ENCODE assay signal across 9 cellular contexts in the genomic region with DNA sequence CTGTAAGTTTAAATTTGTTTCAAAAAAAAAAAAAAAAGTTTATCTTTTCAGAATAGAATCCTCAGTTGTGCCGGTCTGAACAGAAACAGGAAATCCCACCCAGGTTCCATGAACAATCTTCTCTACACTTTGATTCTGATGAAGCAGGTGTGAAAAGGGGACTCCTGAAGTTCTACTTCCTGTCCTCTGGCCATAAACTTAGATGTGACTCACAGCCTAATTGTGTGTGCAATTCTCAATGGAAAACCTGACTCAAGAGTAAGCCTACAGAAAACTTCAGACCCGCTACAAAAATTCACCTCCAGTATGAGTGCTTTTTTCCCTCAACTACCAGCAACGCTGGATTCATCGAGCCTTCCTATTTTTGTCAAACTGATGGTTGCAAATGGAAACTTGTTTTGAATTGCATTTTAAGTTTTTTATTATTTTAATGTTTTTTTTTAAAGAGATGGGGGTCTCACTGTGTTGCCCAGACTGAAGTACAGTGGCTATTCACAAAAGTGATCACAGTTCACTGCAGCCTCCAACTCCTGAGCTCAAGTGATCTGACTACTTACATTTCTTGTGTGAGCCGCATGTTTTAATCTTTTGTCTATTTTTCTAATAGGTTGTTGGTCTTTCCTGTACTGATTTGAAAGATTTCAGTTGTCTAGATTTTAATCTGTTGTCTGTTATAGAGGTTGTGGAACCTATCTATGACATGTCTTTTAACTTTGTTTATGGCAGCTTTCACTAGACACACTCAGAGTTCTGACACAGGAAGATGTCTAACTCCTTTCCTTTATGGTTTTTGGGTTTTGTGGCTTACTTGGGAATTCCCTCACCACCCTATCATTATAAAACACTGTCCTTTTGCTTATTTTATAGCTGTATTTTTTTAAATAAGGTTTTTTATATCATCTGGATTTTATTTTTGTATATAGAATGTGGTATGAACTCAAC. TPM values are rescaled to one million over a fixed set of nuclear protein-coding genes. Genes with fewer than 3 reads are reported as not detected.
DNase-seq lines count a peak whose midpoint lies in the region; ATAC-seq and TF ChIP-seq lines count a peak whose summit lies in the region.
"Had no signal": no experiment of that assay in that cellular context is flagged by ENCODE, and none has a peak within 500 bp of the region (broad histone marks: within the 10 kb centered on the region; RNA-seq: fewer than 3 reads in every experiment).

No MANE protein-coding gene starts in this region.

- no peaks in the 10 kb centered on the region for H3K9me3 Mint-ChIP-seq in activated T-helper 2 cell treated with anti-CD3 and anti-CD28 coated beads, Interferon-gamma antibody, Interleukin-2, Interleukin-4, amounts not matched to agents 10 μg/mL and 5 μg/mL and 100 μg/mL, durations not matched to agents 14 hours and 24 hours and 36 hours

- peak; percentile 61 for ATAC-seq in GM18502 (IDR thresholded peaks at IDR 0.05; ENCODE audit: poor library complexity, unreplicated experiment)
- no peak for ATAC-seq in GM18519 (IDR thresholded peaks at IDR 0.05; ENCODE audit: low FRiP score, unreplicated experiment)

- peaks cover 25% of the 10 kb centered on the region for H3K4me1 Mint-ChIP-seq in activated T-helper 2 cell treated with anti-CD3 and anti-CD28 coated beads, Interferon-gamma antibody, Interleukin-2, Interleukin-4, amounts not matched to agents 10 μg/mL and 5 μg/mL and 100 μg/mL, durations not matched to agents 14 hours and 24 hours and 36 hours (ENCODE audit: low read depth)

- peak overlapping the region; percentile 44 for H3K4me3 Mint-ChIP-seq in activated T-helper 2 cell treated with anti-CD3 and anti-CD28 coated beads, Interferon-gamma antibody, Interleukin-2, Interleukin-4, amounts not matched to agents 10 μg/mL and 5 μg/mL and 100 μg/mL, durations not matched to agents 14 hours and 24 hours and 36 hours (ENCODE audit: low read depth)

- peak; percentile 64 for DNase-seq in HT1080 (ENCODE audit: low read depth)
- DNase-seq in activated T-helper 2 cell treated with anti-CD3 and anti-CD28 coated beads, Interferon-gamma antibody, Interleukin-2, Interleukin-4, amounts not matched to agents 10 μg/mL and 5 μg/mL and 100 μg/mL, durations not matched to agents 14 hours and 24 hours and 36 hours (ENCODE audit: low spot score): peak; percentile 22
- peak; percentile 60 to 64 for DNase-seq in lung microvascular endothelial cell (ENCODE audit: low read depth in 2 of 2)
- DNase-seq in osteoblast (ENCODE audit: insufficient read length, low spot score, missing footprints): no peak
- DNase-seq in thyroid gland: no peak
- DNase-seq in vagina (ENCODE audit: extremely low spot score in 2 of 2): no peak

- H3K4me1 ChIP-seq in osteoblast (ENCODE audit: insufficient read depth, low read length): no peaks in the 10 kb centered on the region
- H3K4me1 ChIP-seq in thyroid gland: no peaks in the 10 kb centered on the region
- no peaks in the 10 kb centered on the region for H3K4me1 ChIP-seq in vagina
- H3K4me1 ChIP-seq: esophagus muscularis mucosa had no signal

- H3K27ac ChIP-seq in osteoblast (ENCODE audit: low read depth, low read length) (no peak overlapping the region), thyroid gland (no peak overlapping the region), vagina (no peak overlapping the region)
- H3K27ac ChIP-seq: esophagus muscularis mucosa had no signal

- H3K27me3 ChIP-seq in osteoblast (ENCODE audit: insufficient read depth, low read length) (no peaks in the 10 kb centered on the region), thyroid gland (no peaks in the 10 kb centered on the region), vagina (no peaks in the 10 kb centered on the region)
- H3K27me3 ChIP-seq: esophagus muscularis mucosa had no signal

- H3K36me3 ChIP-seq in osteoblast (ENCODE audit: insufficient read depth, low read length): peaks cover 25% of the 10 kb centered on the region
- H3K36me3 ChIP-seq in thyroid gland: peaks cover 16 to 17% of the 10 kb centered on the region in 2 donors
- peaks cover 3 to 46% of the 10 kb centered on the region in 2 donors for H3K36me3 ChIP-seq in vagina

- H4K20me1 ChIP-seq in osteoblast (ENCODE audit: insufficient read depth, low read length): no peaks in the 10 kb centered on the region

- no peaks in the 10 kb centered on the region for H3K27me3 Mint-ChIP-seq in activated T-helper 2 cell treated with anti-CD3 and anti-CD28 coated beads, Interferon-gamma antibody, Interleukin-2, Interleukin-4, amounts not matched to agents 10 μg/mL and 5 μg/mL and 100 μg/mL, durations not matched to agents 14 hours and 24 hours and 36 hours (ENCODE audit: low read depth)

- H3K27ac Mint-ChIP-seq in activated T-helper 2 cell treated with anti-CD3 and anti-CD28 coated beads, Interferon-gamma antibody, Interleukin-2, Interleukin-4, amounts not matched to agents 10 μg/mL and 5 μg/mL and 100 μg/mL, durations not matched to agents 14 hours and 24 hours and 36 hours: peak overlapping the region; percentile 95

- H3K4me3 ChIP-seq in osteoblast (ENCODE audit: insufficient read depth, low read length) (no peak overlapping the region), thyroid gland (replicated peaks in 1 of 3) (no peak overlapping the region), vagina (no peak overlapping the region)
- H3K4me3 ChIP-seq: esophagus muscularis mucosa had no signal

- no peak for TF ChIP-seq POLR2A in thyroid gland (IDR thresholded peaks at IDR 0.05)
- no peak for TF ChIP-seq POLR2A in vagina (IDR thresholded peaks at IDR 0.05)

- 79 to 85% methylated on average over 5 of the region's 5 CpGs for WGBS in thyroid gland, 2 donors

- TF ChIP-seq CTCF in osteoblast (IDR thresholded peaks at IDR 0.05; ENCODE audit: extremely low read depth, low read depth, low read length) (no peak), thyroid gland (IDR thresholded peaks at IDR 0.05) (no peak), vagina (IDR thresholded peaks at IDR 0.05) (no peak)

- no peak overlapping the region for H2AFZ ChIP-seq in osteoblast (ENCODE audit: low read length)

- no peaks in the 10 kb centered on the region for H3K79me2 ChIP-seq in osteoblast (ENCODE audit: insufficient read depth, low read length)

- H3K9me3 ChIP-seq in osteoblast (ENCODE audit: low read depth, low read length) (no peaks in the 10 kb centered on the region), thyroid gland (no peaks in the 10 kb centered on the region), vagina (no peaks in the 10 kb centered on the region)
- H3K9me3 ChIP-seq: esophagus muscularis mucosa had no signal

- peaks cover 50% of the 10 kb centered on the region for H3K36me3 Mint-ChIP-seq in activated T-helper 2 cell treated with anti-CD3 and anti-CD28 coated beads, Interferon-gamma antibody, Interleukin-2, Interleukin-4, amounts not matched to agents 10 μg/mL and 5 μg/mL and 100 μg/mL, durations not matched to agents 14 hours and 24 hours and 36 hours (ENCODE audit: low read depth)

- H3K4me2 ChIP-seq in osteoblast (ENCODE audit: insufficient read depth, low read length): no peak overlapping the region

- intact Hi-C loops in activated T-helper 2 cell treated with anti-CD3 and anti-CD28 coated beads, Interferon-gamma antibody, Interleukin-2, Interleukin-4, amounts not matched to agents 10 μg/mL and 5 μg/mL and 100 μg/mL, durations not matched to agents 14 hours and 24 hours and 36 hours (cut with micrococcal nuclease): loop anchor here (1.0 to 5.0 kb wide), 7 partner anchors 12 to 162 kb away; a partner anchor contains a TSS
- intact Hi-C loops in thyroid gland (cut with DNase I): no loop called here
- intact Hi-C loops in vagina (cut with DNase I): no loop called here

RNA-seq across cellular contexts. Expression of a gene that starts 37.6 kb away (rescaled TPM):
- 8.0 and 9.5 TPM in 2 replicates for total RNA-seq in HT1080 (2014; rRNA removed; shearing (Covaris generic))
- 4.8 and 6.9 TPM in 2 replicates for polyA plus RNA-seq in HT1080 (2015; cell fraction: cytosol; rRNA removed)
- polyA plus RNA-seq in HT1080 (2015; cell fraction: nucleus; rRNA removed): 14.2 and 14.3 TPM in 2 replicates
- 4.3 and 4.6 TPM in 2 replicates for total RNA-seq in activated T-helper 2 cell treated with anti-CD3 and anti-CD28 coated beads, Interferon-gamma antibody, Interleukin-2, Interleukin-4, amounts not matched to agents 10 μg/mL and 5 μg/mL and 100 μg/mL, durations not matched to agents 14 hours and 24 hours and 36 hours
- 10.5 and 13.1 TPM in 2 replicates for total RNA-seq in lung microvascular endothelial cell
- 21.7 and 24.5 TPM in 2 replicates for total RNA-seq in osteoblast
- 10 to 100 TPM; 13.3 to 22.2 (median 19.1) TPM for total RNA-seq in thyroid gland
- total RNA-seq in vagina: 11.5 TPM

Comparison
In these comparisons a context has a peak if more than half of its experiments do, and no peak if none do; other contexts are left out.
1. DNase-seq: peak in HT1080 (single experiment), activated T-helper 2 cell treated with anti-CD3 and anti-CD28 coated beads, Interferon-gamma antibody, Interleukin-2, Interleukin-4, amounts not matched to agents 10 μg/mL and 5 μg/mL and 100 μg/mL, durations not matched to agents 14 hours and 24 hours and 36 hours (single experiment) and lung microvascular endothelial cell (2 of 2); none in osteoblast (single experiment), thyroid gland (0 of 2) and vagina (0 of 2).